14 cellular contexts compared by ENCODE assay signal in the genomic region with DNA sequence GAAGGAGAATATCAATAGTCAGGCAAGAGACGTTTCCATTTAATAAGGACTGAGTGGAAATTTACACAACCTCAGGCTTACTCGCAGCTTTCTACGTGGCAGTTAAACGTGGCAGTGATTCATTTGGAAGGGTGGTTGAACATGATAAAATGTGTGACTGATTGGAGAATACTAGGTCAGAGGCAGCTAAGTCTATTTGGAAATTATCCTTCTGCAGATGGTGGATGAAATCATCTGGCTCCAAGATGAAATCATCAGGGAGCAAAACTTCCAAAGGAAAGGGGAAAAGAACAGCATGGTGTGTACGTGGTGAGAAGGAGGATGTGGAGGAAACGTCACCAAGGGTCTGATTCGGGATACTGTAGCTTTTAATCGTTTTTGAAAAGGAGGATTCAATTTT. TPM values are rescaled to one million over a fixed set of nuclear protein-coding genes. Genes with fewer than 3 reads are reported as not detected.
DNase-seq lines count a peak whose midpoint lies in the region; ATAC-seq and TF ChIP-seq lines count a peak whose summit lies in the region.
"Had no signal": no experiment of that assay in that cellular context is flagged by ENCODE, and none has a peak within 500 bp of the region (broad histone marks: within the 10 kb centered on the region; RNA-seq: fewer than 3 reads in every experiment).

No MANE protein-coding gene starts in this region.

- TF ChIP-seq CTCF in AG10803 (conservative IDR thresholded peaks at IDR 0.05; ENCODE audit: low read length): no peak
- no peak for TF ChIP-seq CTCF in heart left ventricle (IDR thresholded peaks at IDR 0.05)

- H3K9me3 ChIP-seq in heart left ventricle: no peaks in the 10 kb centered on the region
- no peaks in the 10 kb centered on the region for H3K9me3 ChIP-seq in skeletal muscle satellite cell (replicated peaks; ENCODE audit: low read length)

- no peak overlapping the region for H3K9ac ChIP-seq in skeletal muscle satellite cell (ENCODE audit: low read depth, low read length)
- H3K9ac ChIP-seq: parathyroid adenoma had no signal

- no peak overlapping the region for H3K4me3 Mint-ChIP-seq in activated CD4-positive, alpha-beta memory T cell treated with anti-CD3 and anti-CD28 coated beads for 36 hours
- H3K4me3 Mint-ChIP-seq: activated CD4-positive, alpha-beta T cell treated with anti-CD3 and anti-CD28 coated beads, Interleukin-2, amount 10 ng/mL, durations not matched to agents 24 days and 14 days; activated naive CD4-positive, alpha-beta T cell treated with anti-CD3 and anti-CD28 coated beads, Interleukin-2, amount 50 U/mL, for 24 hours; CD4-positive, CD25-positive, alpha-beta regulatory T cell had no signal

- DNase-seq in AG10803 (ENCODE audit: low read depth) (peak; percentile 96), heart left ventricle (peak in 4 of 5 donors; percentile 23 to 45 (median 28)), islet precursor cell (no peak), glomerular visceral epithelial cell (ENCODE audit: extremely low spot score) (no peak), COR-L47 (lab: John Stamatoyannopoulos, UW) (no peak)
- no peak for DNase-seq in activated CD4-positive, alpha-beta memory T cell treated with anti-CD3 and anti-CD28 coated beads for 36 hours
- DNase-seq: activated CD4-positive, alpha-beta T cell treated with anti-CD3 and anti-CD28 coated beads, Interleukin-2, amount 10 ng/mL, durations not matched to agents 24 days and 14 days; CD4-positive, CD25-positive, alpha-beta regulatory T cell; NCI-H524 had no signal

- no peak overlapping the region for H3K27ac Mint-ChIP-seq in activated CD4-positive, alpha-beta memory T cell treated with anti-CD3 and anti-CD28 coated beads for 36 hours
- H3K27ac Mint-ChIP-seq: activated CD4-positive, alpha-beta T cell treated with anti-CD3 and anti-CD28 coated beads, Interleukin-2, amount 10 ng/mL, durations not matched to agents 24 days and 14 days; activated naive CD4-positive, alpha-beta T cell treated with anti-CD3 and anti-CD28 coated beads, Interleukin-2, amount 50 U/mL, for 24 hours; CD4-positive, CD25-positive, alpha-beta regulatory T cell had no signal

- H3K27ac ChIP-seq in heart left ventricle: peak overlapping the region; percentile 35 to 75 (median 68)
- H3K27ac ChIP-seq: parathyroid adenoma had no signal

- WGBS in heart left ventricle, 4 donors: 54 to 61% (median 57%) methylated on average over 8 of the region's 8 CpGs

- POLR2A ChIA-PET in activated CD4-positive, alpha-beta memory T cell treated with anti-CD3 and anti-CD28 coated beads for 36 hours (lab: Charles Lee): interaction anchor here (0.7 kb wide), 1 partner anchor 1025 kb away, joined by 3 read pairs; no protein-coding TSS in a partner anchor

- peaks cover 0 to 9% (median 0%) of the 10 kb centered on the region in 12 donors for H3K4me1 ChIP-seq in heart left ventricle
- H3K4me1 ChIP-seq in skeletal muscle satellite cell (ENCODE audit: control insufficient read depth, insufficient read depth, low read length): peaks cover 42% of the 10 kb centered on the region
- H3K4me1 ChIP-seq: parathyroid adenoma had no signal

- H3K36me3 Mint-ChIP-seq in activated CD4-positive, alpha-beta memory T cell treated with anti-CD3 and anti-CD28 coated beads for 36 hours: no peaks in the 10 kb centered on the region
- H3K36me3 Mint-ChIP-seq: activated naive CD4-positive, alpha-beta T cell treated with anti-CD3 and anti-CD28 coated beads, Interleukin-2, amount 50 U/mL, for 24 hours; CD4-positive, CD25-positive, alpha-beta regulatory T cell had no signal

- H3K36me3 ChIP-seq in heart left ventricle (no peaks in the 10 kb centered on the region), skeletal muscle satellite cell (ENCODE audit: insufficient read depth, low read length) (no peaks in the 10 kb centered on the region)

- CTCF ChIA-PET in activated CD4-positive, alpha-beta memory T cell treated with anti-CD3 and anti-CD28 coated beads for 36 hours (lab: Charles Lee): no interaction called here

- ATAC-seq in SK-N-SH treated with all-trans-retinoic acid at 6 μM for 48 hours (peak; percentile 13), heart left ventricle (peak; percentile 63 to 87 (median 80))

- H3K27me3 ChIP-seq in heart left ventricle (no peaks in the 10 kb centered on the region), skeletal muscle satellite cell (ENCODE audit: control insufficient read depth, insufficient read depth, low read length) (no peaks in the 10 kb centered on the region)

- H3K4me2 ChIP-seq in skeletal muscle satellite cell (ENCODE audit: low read length): peak overlapping the region; percentile 21

- no peak overlapping the region for H3K4me3 ChIP-seq in AG10803 (ENCODE audit: low read length)
- peak overlapping the region in 1 of 12 donors; percentile 6 for H3K4me3 ChIP-seq in heart left ventricle
- no peak overlapping the region for H3K4me3 ChIP-seq in skeletal muscle satellite cell (ENCODE audit: low read length)

- TF ChIP-seq POLR2A in heart left ventricle (IDR thresholded peaks at IDR 0.05): no peak

- H3K9me3 Mint-ChIP-seq in activated CD4-positive, alpha-beta memory T cell treated with anti-CD3 and anti-CD28 coated beads for 36 hours: no peaks in the 10 kb centered on the region
- H3K9me3 Mint-ChIP-seq: activated CD4-positive, alpha-beta T cell treated with anti-CD3 and anti-CD28 coated beads, Interleukin-2, amount 10 ng/mL, durations not matched to agents 24 days and 14 days; activated naive CD4-positive, alpha-beta T cell treated with anti-CD3 and anti-CD28 coated beads, Interleukin-2, amount 50 U/mL, for 24 hours had no signal

- H3K4me1 Mint-ChIP-seq in activated CD4-positive, alpha-beta memory T cell treated with anti-CD3 and anti-CD28 coated beads for 36 hours (ENCODE audit: low read depth): no peaks in the 10 kb centered on the region
- H3K4me1 Mint-ChIP-seq: activated CD4-positive, alpha-beta T cell treated with anti-CD3 and anti-CD28 coated beads, Interleukin-2, amount 10 ng/mL, durations not matched to agents 24 days and 14 days; activated naive CD4-positive, alpha-beta T cell treated with anti-CD3 and anti-CD28 coated beads, Interleukin-2, amount 50 U/mL, for 24 hours; CD4-positive, CD25-positive, alpha-beta regulatory T cell had no signal

- peaks cover 7% of the 10 kb centered on the region for H3K27me3 Mint-ChIP-seq in activated CD4-positive, alpha-beta memory T cell treated with anti-CD3 and anti-CD28 coated beads for 36 hours
- H3K27me3 Mint-ChIP-seq: activated CD4-positive, alpha-beta T cell treated with anti-CD3 and anti-CD28 coated beads, Interleukin-2, amount 10 ng/mL, durations not matched to agents 24 days and 14 days; CD4-positive, CD25-positive, alpha-beta regulatory T cell had no signal

- intact Hi-C loops in heart left ventricle (cut with DNase I): no loop called here
- intact Hi-C loops in activated CD4-positive, alpha-beta memory T cell treated with anti-CD3 and anti-CD28 coated beads for 36 hours (cut with micrococcal nuclease): no loop called here

TF ChIP-seq in SK-N-SH treated with all-trans-retinoic acid at 6 μM for 48 hours, 23 proteins besides CTCF, POLR2A, EP300 and RAD21 (continues in another document):
- TF ChIP-seq, protein P1, sequence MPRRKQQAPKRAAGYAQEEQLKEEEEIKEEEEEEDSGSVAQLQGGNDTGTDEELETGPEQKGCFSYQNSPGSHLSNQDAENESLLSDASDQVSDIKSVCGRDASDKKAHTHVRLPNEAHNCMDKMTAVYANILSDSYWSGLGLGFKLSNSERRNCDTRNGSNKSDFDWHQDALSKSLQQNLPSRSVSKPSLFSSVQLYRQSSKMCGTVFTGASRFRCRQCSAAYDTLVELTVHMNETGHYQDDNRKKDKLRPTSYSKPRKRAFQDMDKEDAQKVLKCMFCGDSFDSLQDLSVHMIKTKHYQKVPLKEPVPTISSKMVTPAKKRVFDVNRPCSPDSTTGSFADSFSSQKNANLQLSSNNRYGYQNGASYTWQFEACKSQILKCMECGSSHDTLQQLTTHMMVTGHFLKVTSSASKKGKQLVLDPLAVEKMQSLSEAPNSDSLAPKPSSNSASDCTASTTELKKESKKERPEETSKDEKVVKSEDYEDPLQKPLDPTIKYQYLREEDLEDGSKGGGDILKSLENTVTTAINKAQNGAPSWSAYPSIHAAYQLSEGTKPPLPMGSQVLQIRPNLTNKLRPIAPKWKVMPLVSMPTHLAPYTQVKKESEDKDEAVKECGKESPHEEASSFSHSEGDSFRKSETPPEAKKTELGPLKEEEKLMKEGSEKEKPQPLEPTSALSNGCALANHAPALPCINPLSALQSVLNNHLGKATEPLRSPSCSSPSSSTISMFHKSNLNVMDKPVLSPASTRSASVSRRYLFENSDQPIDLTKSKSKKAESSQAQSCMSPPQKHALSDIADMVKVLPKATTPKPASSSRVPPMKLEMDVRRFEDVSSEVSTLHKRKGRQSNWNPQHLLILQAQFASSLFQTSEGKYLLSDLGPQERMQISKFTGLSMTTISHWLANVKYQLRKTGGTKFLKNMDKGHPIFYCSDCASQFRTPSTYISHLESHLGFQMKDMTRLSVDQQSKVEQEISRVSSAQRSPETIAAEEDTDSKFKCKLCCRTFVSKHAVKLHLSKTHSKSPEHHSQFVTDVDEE (CRISPR knock-in tag; IDR thresholded peaks at IDR 0.05): no peak
- TF ChIP-seq BACH2 (CRISPR knock-in tag; IDR thresholded peaks at IDR 0.05; ENCODE audit: borderline replicate concordance) (no peak), ZFP3 (CRISPR knock-in tag; IDR thresholded peaks at IDR 0.05) (no peak), ZNF565 (CRISPR knock-in tag; conservative IDR thresholded peaks at IDR 0.05; ENCODE audit: low read depth) (no peak), GLIS3 (CRISPR knock-in tag; IDR thresholded peaks at IDR 0.05) (no peak), ESRRG (CRISPR knock-in tag; IDR thresholded peaks at IDR 0.05) (no peak)
- TF ChIP-seq, protein P2, sequence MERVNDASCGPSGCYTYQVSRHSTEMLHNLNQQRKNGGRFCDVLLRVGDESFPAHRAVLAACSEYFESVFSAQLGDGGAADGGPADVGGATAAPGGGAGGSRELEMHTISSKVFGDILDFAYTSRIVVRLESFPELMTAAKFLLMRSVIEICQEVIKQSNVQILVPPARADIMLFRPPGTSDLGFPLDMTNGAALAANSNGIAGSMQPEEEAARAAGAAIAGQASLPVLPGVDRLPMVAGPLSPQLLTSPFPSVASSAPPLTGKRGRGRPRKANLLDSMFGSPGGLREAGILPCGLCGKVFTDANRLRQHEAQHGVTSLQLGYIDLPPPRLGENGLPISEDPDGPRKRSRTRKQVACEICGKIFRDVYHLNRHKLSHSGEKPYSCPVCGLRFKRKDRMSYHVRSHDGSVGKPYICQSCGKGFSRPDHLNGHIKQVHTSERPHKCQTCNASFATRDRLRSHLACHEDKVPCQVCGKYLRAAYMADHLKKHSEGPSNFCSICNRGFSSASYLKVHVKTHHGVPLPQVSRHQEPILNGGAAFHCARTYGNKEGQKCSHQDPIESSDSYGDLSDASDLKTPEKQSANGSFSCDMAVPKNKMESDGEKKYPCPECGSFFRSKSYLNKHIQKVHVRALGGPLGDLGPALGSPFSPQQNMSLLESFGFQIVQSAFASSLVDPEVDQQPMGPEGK (CRISPR knock-in tag; IDR thresholded peaks at IDR 0.05; ENCODE audit: borderline replicate concordance): no peak

RNA-seq across cellular contexts. Expression of a gene that starts 47.8 kb away (rescaled TPM):
- total RNA-seq in heart left ventricle: 1,000 to 10,000 TPM in 1 of 9 donors, 100 to 1,000 TPM in 3, 10 to 100 TPM in 5; 34.5 to 1,075 (median 97.4) TPM
- polyA plus RNA-seq in heart left ventricle: 100 to 1,000 TPM in 1 of 2 donors, 10 to 100 TPM in 1; 17.6 to 241 TPM
- 609 and 867 TPM in 2 replicates for total RNA-seq in skeletal muscle satellite cell (2012; rRNA removed)
- not detected for total RNA-seq in activated CD4-positive, alpha-beta memory T cell treated with anti-CD3 and anti-CD28 coated beads for 36 hours
- total RNA-seq: activated CD4-positive, alpha-beta T cell treated with anti-CD3 and anti-CD28 coated beads, Interleukin-2, amount 10 ng/mL, durations not matched to agents 24 days and 14 days; CD4-positive, CD25-positive, alpha-beta regulatory T cell; MCF 10A had no signal
- polyA plus RNA-seq: CD4-positive, CD25-positive, alpha-beta regulatory T cell had no signal

Comparison
In these comparisons a context has a peak if more than half of its experiments do, and no peak if none do; other contexts are left out.
1. DNase-seq: peak in AG10803 (single experiment) and heart left ventricle (4 of 5); none in activated CD4-positive, alpha-beta memory T cell treated with anti-CD3 and anti-CD28 coated beads for 36 hours (single experiment), islet precursor cell (single experiment), glomerular visceral epithelial cell (single experiment) and COR-L47 (single experiment).
2. RNA of a gene that starts 47.8 kb away (total RNA-seq): 34.5 to 1,075 TPM in heart left ventricle; not detected in activated CD4-positive, alpha-beta memory T cell treated with anti-CD3 and anti-CD28 coated beads for 36 hours; every median in the first group is over 10 times any median in the second.